1 cellular context compared by ENCODE assay signal in genomic region chr11:61815790-61816735, GRCh38.
TF ChIP-seq lines count a peak whose summit lies in the region.

No MANE protein-coding gene starts in this region.

TF ChIP-seq in HepG2, 621 proteins besides CTCF, POLR2A, EP300 and RAD21 (continued from another document and continues in another):
- TF ChIP-seq HMGXB4 (CRISPR knock-in tag; IDR thresholded peaks at IDR 0.05; ENCODE audit: borderline replicate concordance in 1 of 2, low read depth in 1 of 2) (0 out of 4 replicates have a peak, but pooled peaks of 1 of the 2 experiments have one; percentile 44), FOXK1 (CRISPR knock-in tag; IDR thresholded peaks at IDR 0.05; ENCODE audit: borderline replicate concordance, low read depth) (no peak), ZBTB7A (CRISPR knock-in tag; IDR thresholded peaks at IDR 0.05) (no peak), REPIN1 (CRISPR knock-in tag; IDR thresholded peaks at IDR 0.05; ENCODE audit: borderline replicate concordance, low read depth) (0 out of 2 replicates have a peak, but pooled peaks have one; percentile 3), ZNF441 (CRISPR knock-in tag; IDR thresholded peaks at IDR 0.05; ENCODE audit: borderline replicate concordance) (no peak; the same call in 1 of the 2 replicates), TCF12 (IDR thresholded peaks at IDR 0.05) (no peak), TCF12 (CRISPR knock-in tag; IDR thresholded peaks at IDR 0.05) (0 out of 2 replicates have a peak, but pooled peaks have one; percentile 14), ZNF670 (CRISPR knock-in tag; IDR thresholded peaks at IDR 0.05; ENCODE audit: borderline replicate concordance) (peak; percentile 61; the same call in 1 of the 2 replicates), ZNF614 (CRISPR knock-in tag; IDR thresholded peaks at IDR 0.05; ENCODE audit: borderline replicate concordance) (peak; percentile 41; the same call in 1 of the 2 replicates), HOMEZ (CRISPR knock-in tag; IDR thresholded peaks at IDR 0.05; ENCODE audit: low read depth) (peak; percentile 3; the same call in 1 of the 2 replicates), ZNF619 (CRISPR knock-in tag; IDR thresholded peaks at IDR 0.05) (peak; percentile 53; the same call in 1 of the 2 replicates), HNRNPH1 (optimal IDR thresholded peaks at IDR 0.05; ENCODE audit: low read depth, low read length) (no peak), ZSCAN21 (CRISPR knock-in tag; IDR thresholded peaks at IDR 0.05; ENCODE audit: borderline replicate concordance) (no peak; the same call in 1 of the 2 replicates), KDM5A (IDR thresholded peaks at IDR 0.05; ENCODE audit: borderline replicate concordance, low read length) (0 out of 2 replicates have a peak, but pooled peaks have one; percentile 17), ATF7 (IDR thresholded peaks at IDR 0.05) (no peak), ATF7 (CRISPR knock-in tag; IDR thresholded peaks at IDR 0.05) (0 out of 2 replicates have a peak, but pooled peaks have one; percentile 81), HNRNPLL (IDR thresholded peaks at IDR 0.05; ENCODE audit: low read depth, low read length, poor library complexity, severe bottlenecking) (peak; percentile 82), DRAP1 (CRISPR knock-in tag; IDR thresholded peaks at IDR 0.05) (no peak), NFAT5 (CRISPR knock-in tag; IDR thresholded peaks at IDR 0.05) (peak; percentile 9; the same call in 1 of the 2 replicates), ZNF33B (CRISPR knock-in tag; IDR thresholded peaks at IDR 0.05) (no peak; the same call in 1 of the 2 replicates), MXD1 (CRISPR knock-in tag; IDR thresholded peaks at IDR 0.05) (0 out of 2 replicates have a peak, but pooled peaks have one; percentile 17), TRAFD1 (CRISPR knock-in tag; IDR thresholded peaks at IDR 0.05; ENCODE audit: borderline replicate concordance) (peak; percentile 80), ZNF674 (CRISPR knock-in tag; IDR thresholded peaks at IDR 0.05; ENCODE audit: low read depth) (no peak), MYPOP (CRISPR knock-in tag; IDR thresholded peaks at IDR 0.05) (0 out of 2 replicates have a peak, but pooled peaks have one; percentile 2), ELF3 (CRISPR knock-in tag; IDR thresholded peaks at IDR 0.05) (no peak), IRX3 (CRISPR knock-in tag; IDR thresholded peaks at IDR 0.05; ENCODE audit: borderline replicate concordance, low read depth) (peak; percentile 37; the same call in 1 of the 2 replicates), JUND (CRISPR knock-in tag; IDR thresholded peaks at IDR 0.05) (0 out of 2 replicates have a peak, but pooled peaks have one; percentile 15), GTF3A (CRISPR knock-in tag; conservative IDR thresholded peaks at IDR 0.05) (0 out of 2 replicates have a peak, but pooled peaks have one; percentile 79), ZKSCAN5 (CRISPR knock-in tag; IDR thresholded peaks at IDR 0.05) (no peak), HNF4A (CRISPR knock-in tag; IDR thresholded peaks at IDR 0.05) (0 out of 2 replicates have a peak, but pooled peaks have one; percentile 5), ZNF567 (CRISPR knock-in tag; IDR thresholded peaks at IDR 0.05; ENCODE audit: borderline replicate concordance) (no peak; the same call in 1 of the 2 replicates), ZNF414 (CRISPR knock-in tag; IDR thresholded peaks at IDR 0.05) (peak; percentile 84), THAP9 (CRISPR knock-in tag; IDR thresholded peaks at IDR 0.05; ENCODE audit: borderline replicate concordance) (peak; percentile 56; the same call in 1 of the 2 replicates), BATF2 (CRISPR knock-in tag; IDR thresholded peaks at IDR 0.05) (peak; percentile 30), ZBTB49 (CRISPR knock-in tag; IDR thresholded peaks at IDR 0.05; ENCODE audit: borderline replicate concordance) (no peak), ZNF235 (CRISPR knock-in tag; IDR thresholded peaks at IDR 0.05; ENCODE audit: borderline replicate concordance) (no peak), GPN1 (CRISPR knock-in tag; IDR thresholded peaks at IDR 0.05; ENCODE audit: borderline replicate concordance) (0 out of 2 replicates have a peak, but pooled peaks have one; percentile 13), SCMH1 (CRISPR knock-in tag; IDR thresholded peaks at IDR 0.05; ENCODE audit: borderline replicate concordance) (no peak), CAMTA2 (CRISPR knock-in tag; IDR thresholded peaks at IDR 0.05; ENCODE audit: borderline replicate concordance) (no peak), NFATC3 (CRISPR knock-in tag; IDR thresholded peaks at IDR 0.05) (no peak)
